Comparison of ENCODE assay signal across 14 cellular contexts in genomic region chr6:167796668-167797031, GRCh38.
DNase-seq lines count a peak whose midpoint lies in the region; ATAC-seq and TF ChIP-seq lines count a peak whose summit lies in the region.
"Had no signal": no experiment of that assay in that cellular context is flagged by ENCODE, and none has a peak within 500 bp of the region (broad histone marks: within the 10 kb centered on the region; RNA-seq: fewer than 3 reads in every experiment).

No MANE protein-coding gene starts in this region.

- H3K9me3 Mint-ChIP-seq in memory B cell: no peaks in the 10 kb centered on the region

- peak overlapping the region; percentile 68 for H3K4me3 ChIP-seq in coronary artery
- H3K4me3 ChIP-seq in tibial artery: peak overlapping the region; percentile 26 to 35
- H3K4me3 ChIP-seq: smooth muscle cell had no signal

- H3K4me3 Mint-ChIP-seq in memory B cell: peak overlapping the region; percentile 55

- intact Hi-C loops in tibial artery (cut with DNase I; ENCODE audit: low total_unique reads): no loop called here

- H3K4me1 Mint-ChIP-seq in memory B cell: peaks cover 7% of the 10 kb centered on the region

- ATAC-seq in memory B cell (ENCODE audit: low read depth) (peak; percentile 26), GM19395 (IDR thresholded peaks at IDR 0.05; ENCODE audit: unreplicated experiment) (no peak)

- no peak for TF ChIP-seq CTCF in coronary artery (IDR thresholded peaks at IDR 0.05)
- no peak for TF ChIP-seq CTCF in tibial artery (IDR thresholded peaks at IDR 0.05)

- no peaks in the 10 kb centered on the region for H3K36me3 ChIP-seq in tibial artery

- no peaks in the 10 kb centered on the region for H3K9me3 ChIP-seq in tibial artery

- DNase-seq in NCI-H1417 (lab: John Stamatoyannopoulos, UW) (peak in 2 of 3 experiments; percentile 75 to 83), NCI-H1417 treated with DMSO at 0.1 percent for 48 hours (lab: John Stamatoyannopoulos, UW) (no peak), coronary artery (ENCODE audit: low spot score) (no peak), memory B cell (ENCODE audit: low spot score in 2 of 2) (no peak), tibial artery (no peak), SIG-M5 (lab: John Stamatoyannopoulos, UW) (no peak), NCI-H2227 (lab: John Stamatoyannopoulos, UW; ENCODE audit: unreplicated experiment) (no peak)
- DNase-seq: activated T-cell treated with anti-CD3 and anti-CD28 coated beads for 4 hours; GDM1; NCI-H510A treated with DMSO at 0.1 percent for 48 hours; stimulated activated naive CD4-positive, alpha-beta T cell; T-helper 2 cell had no signal

- H3K4me1 ChIP-seq in tibial artery: peaks cover 0 to 13% (median 6%) of the 10 kb centered on the region in 4 donors

- no peak overlapping the region for H3K27ac Mint-ChIP-seq in memory B cell

- H3K27me3 ChIP-seq in tibial artery: peaks cover 0 to 29% of the 10 kb centered on the region in 2 donors

- H3K36me3 Mint-ChIP-seq in memory B cell: no peaks in the 10 kb centered on the region

- H3K27ac ChIP-seq in coronary artery: no peak overlapping the region
- H3K27ac ChIP-seq in tibial artery: no peak overlapping the region

- peaks cover 22% of the 10 kb centered on the region for H3K27me3 Mint-ChIP-seq in memory B cell

Comparison
In these comparisons a context has a peak if more than half of its experiments do, and no peak if none do; other contexts are left out.
1. DNase-seq: peak in NCI-H1417 (2 of 3); none in NCI-H1417 treated with DMSO at 0.1 percent for 48 hours (single experiment), coronary artery (single experiment), memory B cell (0 of 2), tibial artery (0 of 2), SIG-M5 (single experiment) and NCI-H2227 (single experiment).